26 cellular contexts compared by ENCODE assay signal in the genomic region with DNA sequence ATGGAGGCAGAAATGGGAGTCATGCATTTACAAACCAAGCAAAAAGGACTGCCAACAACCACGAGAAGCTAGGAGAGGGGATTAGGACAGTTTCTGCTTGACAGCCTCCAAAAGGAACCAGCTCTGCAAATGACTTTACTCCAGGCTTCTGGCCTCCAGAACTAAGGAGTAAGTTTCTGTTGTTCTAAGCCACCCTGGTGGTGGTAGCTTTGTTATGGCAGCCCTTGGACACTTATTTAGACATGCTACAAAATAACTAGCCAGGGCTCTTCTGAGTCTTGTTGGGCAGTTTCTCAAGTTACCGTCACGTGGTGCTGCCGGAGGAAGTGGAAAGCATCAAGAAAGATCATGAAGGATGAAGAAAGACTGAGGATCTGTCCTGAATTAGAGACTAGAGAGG.
"Had no signal": no experiment of that assay in that cellular context is flagged by ENCODE, and none has a peak within 500 bp of the region (broad histone marks: within the 10 kb centered on the region; RNA-seq: fewer than 3 reads in every experiment).

No MANE protein-coding gene starts in this region.

- DNase-seq: kidney glomerular epithelial cell; left cardiac atrium; left lung; lower lobe of right lung; mammary epithelial cell; mesenchymal stem cell; naive B cell; natural killer cell; nucleus accumbens; right lobe of liver; stimulated activated CD4-positive, alpha-beta T cell treated with anti-CD3 and anti-CD28 coated beads, Interleukin-1b, Interleukin-23, amount 100 ng/mL, for 48 hours; stimulated activated CD4-positive, alpha-beta T cell treated with anti-CD3 and anti-CD28 coated beads, Interleukin-2, amount 100 ng/mL, for 48 hours; stimulated activated CD4-positive, alpha-beta T cell treated with anti-CD3 and anti-CD28 coated beads, Interleukin-4, amount 100 ng/mL, for 4 hours; stimulated activated CD8-positive, alpha-beta memory T cell treated with anti-CD3 and anti-CD28 coated beads, Interleukin-4, amount 100 ng/mL, for 48 hours; stimulated activated naive CD4-positive, alpha-beta T cell treated with Interleukin-2 at 50 U/mL for 16 hours; stimulated activated naive CD8-positive, alpha-beta T cell treated with anti-CD3 and anti-CD28 coated beads, Interleukin-15, amount 100 ng/mL, for 72 hours; substantia nigra; upper lobe of left lung had no signal

- H3K79me2 ChIP-seq: hepatocyte, parathyroid adenoma had no signal

- H3K27ac Mint-ChIP-seq: naive B cell; natural killer cell; progenitor cell of endocrine pancreas; stimulated activated memory B cell treated with anti-CD40 and anti-IgM and Interleukin-4, amounts not matched to agents 10 μg/mL and 1 μg/mL and 100 μg/mL, for 72 hours; stimulated activated naive CD8-positive, alpha-beta T cell treated with anti-CD3 and anti-CD28 coated beads, Interleukin-15, amount 100 ng/mL, for 72 hours had no signal

- H3K4me1 ChIP-seq: left lung, lower lobe of right lung, parathyroid adenoma, right atrium auricular region, right lobe of liver, tibial nerve, upper lobe of left lung, vagina had no signal

- H3K36me3 Mint-ChIP-seq: naive B cell; natural killer cell; stimulated activated memory B cell treated with anti-CD40 and anti-IgM and Interleukin-4, amounts not matched to agents 10 μg/mL and 1 μg/mL and 100 μg/mL, for 72 hours had no signal

- H3K4me1 Mint-ChIP-seq: naive B cell; natural killer cell; stimulated activated memory B cell treated with anti-CD40 and anti-IgM and Interleukin-4, amounts not matched to agents 10 μg/mL and 1 μg/mL and 100 μg/mL, for 72 hours; stimulated activated naive CD8-positive, alpha-beta T cell treated with anti-CD3 and anti-CD28 coated beads, Interleukin-15, amount 100 ng/mL, for 72 hours had no signal

- ATAC-seq: left cardiac atrium; left lung; lower lobe of right lung; natural killer cell; right lobe of liver; stimulated activated memory B cell treated with anti-CD40 and anti-IgM and Interleukin-4, amounts not matched to agents 10 μg/mL and 1 μg/mL and 100 μg/mL, for 72 hours; stimulated activated naive CD8-positive, alpha-beta T cell treated with anti-CD3 and anti-CD28 coated beads, Interleukin-15, amount 100 ng/mL, for 72 hours had no signal

- H3K36me3 ChIP-seq: left lung, lower lobe of right lung, right atrium auricular region, right lobe of liver, tibial nerve, upper lobe of left lung, vagina had no signal

- H3K4me2 ChIP-seq: hepatocyte, smooth muscle cell had no signal

- H3K4me3 Mint-ChIP-seq: naive B cell; natural killer cell; stimulated activated memory B cell treated with anti-CD40 and anti-IgM and Interleukin-4, amounts not matched to agents 10 μg/mL and 1 μg/mL and 100 μg/mL, for 72 hours; stimulated activated naive CD8-positive, alpha-beta T cell treated with anti-CD3 and anti-CD28 coated beads, Interleukin-15, amount 100 ng/mL, for 72 hours had no signal

- H3K27me3 ChIP-seq: hepatocyte, left lung, right atrium auricular region, right lobe of liver, tibial nerve, upper lobe of left lung, vagina had no signal

- H3K9ac ChIP-seq: parathyroid adenoma had no signal

- H2AFZ ChIP-seq: hepatocyte, parathyroid adenoma had no signal

- H3K4me3 ChIP-seq: hepatocyte, left lung, lower lobe of right lung, right atrium auricular region, right lobe of liver, smooth muscle cell, tibial nerve, upper lobe of left lung, vagina had no signal

- H3K9me3 ChIP-seq: left lung, lower lobe of right lung, right atrium auricular region, right lobe of liver, tibial nerve, upper lobe of left lung, vagina had no signal

- H3K27me3 Mint-ChIP-seq: naive B cell; stimulated activated memory B cell treated with anti-CD40 and anti-IgM and Interleukin-4, amounts not matched to agents 10 μg/mL and 1 μg/mL and 100 μg/mL, for 72 hours; stimulated activated naive CD8-positive, alpha-beta T cell treated with anti-CD3 and anti-CD28 coated beads, Interleukin-15, amount 100 ng/mL, for 72 hours had no signal

- H3K27ac ChIP-seq: hepatocyte, left lung, lower lobe of right lung, parathyroid adenoma, right atrium auricular region, right lobe of liver, tibial nerve, upper lobe of left lung, vagina had no signal
